1 cellular context compared by ENCODE assay signal in genomic region chr3:112127522-112128494, GRCh38.
TF ChIP-seq lines count a peak whose summit lies in the region.

No MANE protein-coding gene starts in this region.

TF ChIP-seq in SK-N-SH, 30 proteins besides CTCF, POLR2A, EP300 and RAD21 (continued from another document):
- TF ChIP-seq POLR2AphosphoS5 (IDR thresholded peaks at IDR 0.05; ENCODE audit: low read depth, low read length) (no peak), IRF3 (IDR thresholded peaks at IDR 0.05; ENCODE audit: low read depth, low read length) (no peak), USF2 (IDR thresholded peaks at IDR 0.05; ENCODE audit: borderline replicate concordance, low read depth, low read length) (no peak), YY1 (IDR thresholded peaks at IDR 0.05; ENCODE audit: low read depth) (no peak), EZH2phosphoT487 (IDR thresholded peaks at IDR 0.05; ENCODE audit: borderline replicate concordance, low read depth) (no peak), JUND (IDR thresholded peaks at IDR 0.05) (no peak), ELF1 (IDR thresholded peaks at IDR 0.05) (no peak), RXRA (IDR thresholded peaks at IDR 0.05; ENCODE audit: borderline replicate concordance, low read depth) (no peak), RCOR1 (IDR thresholded peaks at IDR 0.05; ENCODE audit: low read length) (no peak), RFX5 (IDR thresholded peaks at IDR 0.05; ENCODE audit: low read length) (no peak)
